In genomic region chr17:6651483-6652452, GRCh38 we compare ENCODE assay signal across 8 cellular contexts. TPM values are rescaled to one million over a fixed set of nuclear protein-coding genes. Genes with fewer than 3 reads are reported as not detected.
A peak's percentile ranks its signal among the peaks of the same experiment; 100 is the strongest.
DNase-seq lines count a peak whose midpoint lies in the region; ATAC-seq and TF ChIP-seq lines count a peak whose summit lies in the region.

Gene C17orf100 (plus strand): TSS chr17:6651762. CDS start chr17:6651914, 152 bp downstream.
Gene MED31 (minus strand): TSS chr17:6651605. CDS start chr17:6651528, 77 bp downstream.

- peaks cover 3% of the 10 kb centered on the region for H3K79me1 ChIP-seq in H9 (ENCODE audit: insufficient read depth, low read depth, low read length, poor library complexity, severe bottlenecking)

- peaks cover 2 to 28% (median 25%) of the 10 kb centered on the region in 3 experiments; a peak in 6 of 7 replicates for H3K36me3 Mint-ChIP-seq in H9 (ENCODE audit: insufficient read depth in 1 of 3, low read depth in 3 of 3)

- peak within 1 kb of the TSS; percentile 55 for H3K18ac ChIP-seq in H9 (ENCODE audit: insufficient read length, low read depth, low read length)

- no peak within 1 kb of the TSS for H2AK5ac ChIP-seq in H9 (ENCODE audit: insufficient read length, low read length)

- no peaks in the 10 kb centered on the region for H4K20me1 ChIP-seq in H9 (ENCODE audit: control insufficient read depth, insufficient read depth, insufficient read length)
- 0 out of 2 replicates have a peak, but pooled peaks cover 5% of the 10 kb centered on the region for H4K20me1 ChIP-seq in MM.1S (ENCODE audit: insufficient read depth, low read length)
- H4K20me1 ChIP-seq in neural cell (ENCODE audit: insufficient read depth): no peaks in the 10 kb centered on the region

- DNase-seq in ELF-1 (ENCODE audit: low read depth, low spot score) (peak; percentile 98), H9 (peak; percentile 98), MM.1S (peak; percentile 94), SHP77 treated with DMSO at 0.1 percent for 48 hours (lab: John Stamatoyannopoulos, UW) (peak; percentile 86), activated gamma-delta T cell treated with Interleukin-2 at 50 U/mL for 16 hours (peak; percentile 92), fibroblast of villous mesenchyme (ENCODE audit: low read depth) (peak; percentile 91)
- DNase-seq in stimulated activated naive CD8-positive, alpha-beta T cell treated with anti-CD3 and anti-CD28 coated beads, Interleukin-15, amount 100 ng/mL, for 72 hours: peak; percentile 90 to 95

- no peak within 1 kb of the TSS for H3K23ac ChIP-seq in H9 (ENCODE audit: insufficient read length, low read depth, low read length)

- H3K27me3 ChIP-seq in H9 (ENCODE audit: insufficient read depth, low read length) (peaks cover 16% of the 10 kb centered on the region; the same call in 1 of the 2 replicates), MM.1S (replicated peaks; ENCODE audit: insufficient read depth, low read length) (peaks cover 5% of the 10 kb centered on the region), neural cell (ENCODE audit: insufficient read depth, low read depth, low read length) (peaks cover 29% of the 10 kb centered on the region)

- H3K27ac ChIP-seq in H9 (ENCODE audit: insufficient read length, low read depth, low read length) (peak within 1 kb of the TSS; percentile 69), MM.1S (ENCODE audit: low read length) (peak within 1 kb of the TSS; percentile 92), neural cell (ENCODE audit: low read length) (peak within 1 kb of the TSS; percentile 81)

- no peak within 1 kb of the TSS for H2BK120ac ChIP-seq in H9 (ENCODE audit: low read depth, low read length, poor library complexity, severe bottlenecking)

- H2BK20ac ChIP-seq in H9 (ENCODE audit: low read depth, low read length, poor library complexity, severe bottlenecking): no peak within 1 kb of the TSS

- no peaks in the 10 kb centered on the region for H3K9me3 ChIP-seq in H9 (ENCODE audit: control insufficient read depth, low read depth, low read length)
- H3K9me3 ChIP-seq in MM.1S (replicated peaks; ENCODE audit: insufficient read depth, low read length): no peaks in the 10 kb centered on the region
- no peaks in the 10 kb centered on the region for H3K9me3 ChIP-seq in neural cell (ENCODE audit: low read length)

- no peak within 1 kb of the TSS for H3K4ac ChIP-seq in H9 (ENCODE audit: low read depth, low read length)

- H3K9me2 ChIP-seq in MM.1S (replicated peaks; ENCODE audit: insufficient read depth, low read length) (no peaks in the 10 kb centered on the region), neural cell (ENCODE audit: insufficient read depth, low read length) (no peaks in the 10 kb centered on the region)

- H3K14ac ChIP-seq in H9 (ENCODE audit: insufficient read depth, low read length): peak within 1 kb of the TSS; percentile 67; the same call in 1 of the 2 replicates

- no peak for TF ChIP-seq RAD21 in neural cell (conservative IDR thresholded peaks at IDR 0.05)

- no peak within 1 kb of the TSS for H2BK5ac ChIP-seq in H9 (ENCODE audit: insufficient read length, low read length)

- no CpG with 5 or more reads among the region's 79 CpGs for WGBS in H9 (ENCODE audit: extremely low coverage, insufficient read length, low lambda C conversion rate)

- H3K79me2 ChIP-seq in H9 (ENCODE audit: insufficient read depth, low read length) (no peaks in the 10 kb centered on the region; the same call in 1 of the 2 replicates), MM.1S (ENCODE audit: low read length) (peaks cover 39% of the 10 kb centered on the region), neural cell (replicated peaks; ENCODE audit: insufficient read depth, low read length) (peaks cover 30% of the 10 kb centered on the region)

- H3K23me2 ChIP-seq in H9 (ENCODE audit: insufficient read length, low read depth, low read length, poor library complexity, severe bottlenecking): peaks cover 14% of the 10 kb centered on the region

- peaks cover 33 to 43% of the 10 kb centered on the region in 2 experiments for H3K4me1 Mint-ChIP-seq in H9
- peaks cover 61% of the 10 kb centered on the region for H3K4me1 Mint-ChIP-seq in stimulated activated naive CD8-positive, alpha-beta T cell treated with anti-CD3 and anti-CD28 coated beads, Interleukin-15, amount 100 ng/mL, for 72 hours

- H3K56ac ChIP-seq in H9 (ENCODE audit: insufficient read length, low read depth, low read length): no peak within 1 kb of the TSS

- TF ChIP-seq CTCF in H9 (conservative IDR thresholded peaks at IDR 0.05) (no peak), MM.1S (IDR thresholded peaks at IDR 0.05; ENCODE audit: low read length) (no peak), fibroblast of villous mesenchyme (IDR thresholded peaks at IDR 0.05; ENCODE audit: insufficient read depth, low read depth, low read length) (no peak), neural cell (IDR thresholded peaks at IDR 0.05; ENCODE audit: poor library complexity, severe bottlenecking) (no peak)

- H4K8ac ChIP-seq in H9 (replicated peaks; ENCODE audit: insufficient read length, low read depth, low read length): no peak within 1 kb of the TSS

- TF ChIP-seq EP300 in neural cell (conservative IDR thresholded peaks at IDR 0.05; ENCODE audit: poor library complexity, severe bottlenecking): peak; percentile 58

- H3K9me3 Mint-ChIP-seq in H9: no peaks in the 10 kb centered on the region
- H3K9me3 Mint-ChIP-seq in stimulated activated naive CD8-positive, alpha-beta T cell treated with anti-CD3 and anti-CD28 coated beads, Interleukin-15, amount 100 ng/mL, for 72 hours: no peaks in the 10 kb centered on the region

- H3K4me3 ChIP-seq in MM.1S (ENCODE audit: low read length) (peak within 1 kb of the TSS; percentile 83), fibroblast of villous mesenchyme (ENCODE audit: low read depth, low read length) (peak within 1 kb of the TSS; percentile 83), neural cell (ENCODE audit: low read length) (peak within 1 kb of the TSS; percentile 71)

- no peak within 1 kb of the TSS for H2BK12ac ChIP-seq in H9 (ENCODE audit: insufficient read length, low read depth, low read length)

- H3K9ac ChIP-seq in H9 (ENCODE audit: extremely low read depth, insufficient read length, low read length) (peak within 1 kb of the TSS; percentile 79), MM.1S (ENCODE audit: low read length) (peak within 1 kb of the TSS; percentile 94), neural cell (ENCODE audit: low read length) (peak within 1 kb of the TSS; percentile 74)

- H2AFZ ChIP-seq in H9 (ENCODE audit: low read length): peak within 1 kb of the TSS; percentile 10
- H2AFZ ChIP-seq in MM.1S (ENCODE audit: low read length): peak within 1 kb of the TSS; percentile 86
- H2AFZ ChIP-seq in neural cell (ENCODE audit: low read depth, low read length): peak within 1 kb of the TSS; percentile 51

- no peak within 1 kb of the TSS for H4K91ac ChIP-seq in H9 (ENCODE audit: insufficient read length, low read depth, low read length)

- H3K4me1 ChIP-seq in H9 (ENCODE audit: insufficient read depth, low read length) (peaks cover 4% of the 10 kb centered on the region), MM.1S (ENCODE audit: low read length) (peaks cover 13% of the 10 kb centered on the region)

- H3K4me3 Mint-ChIP-seq in H9: peak within 1 kb of the TSS; percentile 97 to 98
- H3K4me3 Mint-ChIP-seq in stimulated activated naive CD8-positive, alpha-beta T cell treated with anti-CD3 and anti-CD28 coated beads, Interleukin-15, amount 100 ng/mL, for 72 hours: peak within 1 kb of the TSS; percentile 93 to 96

- ATAC-seq in stimulated activated naive CD8-positive, alpha-beta T cell treated with anti-CD3 and anti-CD28 coated beads, Interleukin-15, amount 100 ng/mL, for 72 hours: peak; percentile 97

- peak within 1 kb of the TSS; percentile 96 for H3K4me2 ChIP-seq in H9 (ENCODE audit: insufficient read depth, insufficient read length, low read length)
- H3K4me2 ChIP-seq in MM.1S (ENCODE audit: low read depth, low read length): peak within 1 kb of the TSS; percentile 97
- H3K4me2 ChIP-seq in neural cell (ENCODE audit: low read length): peak within 1 kb of the TSS; percentile 96

- H3K27ac Mint-ChIP-seq in H9: peak within 1 kb of the TSS; percentile 92 to 95 (median 95); a peak in 6 of 7 replicates
- peak within 1 kb of the TSS; percentile 98 to 100 for H3K27ac Mint-ChIP-seq in stimulated activated naive CD8-positive, alpha-beta T cell treated with anti-CD3 and anti-CD28 coated beads, Interleukin-15, amount 100 ng/mL, for 72 hours

- no peak within 1 kb of the TSS for H2BK15ac ChIP-seq in H9 (ENCODE audit: low read depth, low read length)

- no peak within 1 kb of the TSS for H4K5ac ChIP-seq in H9 (ENCODE audit: insufficient read length, low read depth, low read length)

- peaks cover 46% of the 10 kb centered on the region for H3K27me3 Mint-ChIP-seq in H9 (ENCODE audit: low read depth)
- H3K27me3 Mint-ChIP-seq in stimulated activated naive CD8-positive, alpha-beta T cell treated with anti-CD3 and anti-CD28 coated beads, Interleukin-15, amount 100 ng/mL, for 72 hours: no peaks in the 10 kb centered on the region

- H3F3A ChIP-seq in MM.1S (ENCODE audit: insufficient read depth, low read length): peaks cover 7% of the 10 kb centered on the region
- no peaks in the 10 kb centered on the region for H3F3A ChIP-seq in neural cell (ENCODE audit: insufficient read depth, low read length, poor library complexity, severe bottlenecking)

- no peak within 1 kb of the TSS for H3T11ph ChIP-seq in H9 (ENCODE audit: low read length)

- H3K36me3 ChIP-seq in MM.1S (replicated peaks; ENCODE audit: insufficient read depth, low read length) (no peaks in the 10 kb centered on the region), neural cell (ENCODE audit: insufficient read depth, low read length) (no peaks in the 10 kb centered on the region)

TF ChIP-seq in neural cell, 6 proteins besides CTCF, POLR2A, EP300 and RAD21:
- TF ChIP-seq POLR2AphosphoS5 (IDR thresholded peaks at IDR 0.05) (peak; percentile 91), EZH2 (IDR thresholded peaks at IDR 0.05; ENCODE audit: borderline replicate concordance, insufficient read depth, low read length, poor library complexity, severe bottlenecking) (no peak)

RNA-seq across cellular contexts. Expression of gene C17orf100, which starts in this region (rescaled TPM):
- total RNA-seq in H9 (2021) (0.70 and 1.1 TPM in 2 replicates), fibroblast of villous mesenchyme (0.43 and 0.97 TPM in 2 replicates)
- 10.3 and 12.4 TPM in 2 replicates for polyA plus RNA-seq in neural cell
- 4.4 and 5.6 TPM in 2 replicates for polyA minus RNA-seq in neural cell

RNA-seq across cellular contexts. Expression of gene MED31, which starts in this region (rescaled TPM):
- total RNA-seq in H9 (2021): 9.1 and 11.8 TPM in 2 replicates
- total RNA-seq in fibroblast of villous mesenchyme: 10.0 and 14.2 TPM in 2 replicates
- polyA plus RNA-seq in neural cell: 27.3 and 29.7 TPM in 2 replicates
- 11.3 and 14.1 TPM in 2 replicates for polyA minus RNA-seq in neural cell

Comparison
In these comparisons a context has a peak if more than half of its experiments do, and no peak if none do; other contexts are left out.
1. Peak in every context shown above with its lines: DNase-seq, ATAC-seq, H3K4me3 ChIP-seq and H3K27ac ChIP-seq.
2. H2AFZ ChIP-seq: peak in every context shown above with its lines; median percentile 86 in MM.1S; 51 in neural cell; 10 in H9.